18 cellular contexts compared by ENCODE assay signal in the genomic region with DNA sequence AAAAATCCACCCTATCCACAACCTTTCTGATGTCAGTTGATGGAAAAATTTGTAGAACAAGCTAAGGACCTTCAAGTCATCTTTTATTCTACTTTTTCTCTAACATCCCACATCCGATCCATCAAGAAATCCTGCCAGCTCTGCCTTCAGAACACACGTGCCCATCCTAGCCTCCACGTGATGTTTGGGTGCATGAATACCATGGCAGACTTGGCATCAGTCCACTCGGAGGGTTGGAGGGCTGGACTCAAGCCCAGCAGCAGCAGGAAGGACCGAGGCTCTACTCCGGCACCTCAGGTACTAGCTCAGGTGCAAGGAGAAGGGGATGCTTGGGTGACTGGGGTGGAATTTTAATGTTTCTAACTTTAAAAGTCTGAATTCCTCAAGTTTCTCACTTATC.
"Had no signal": no experiment of that assay in that cellular context is flagged by ENCODE, and none has a peak within 500 bp of the region (broad histone marks: within the 10 kb centered on the region; RNA-seq: fewer than 3 reads in every experiment).

No MANE protein-coding gene starts in this region.

- H3K36me3 ChIP-seq: gastrocnemius medialis, heart right ventricle, right atrium auricular region, stomach, thoracic aorta, transverse colon had no signal

- ATAC-seq: esophagus mucosa, gastrocnemius medialis, heart right ventricle, left lobe of liver, mucosa of descending colon, natural killer cell had no signal

- H3K27ac ChIP-seq: gastrocnemius medialis, heart right ventricle, right atrium auricular region, stomach, thoracic aorta, transverse colon had no signal

- DNase-seq: effector memory CD4-positive, alpha-beta T cell; gastrocnemius medialis; heart right ventricle; hypothalamus; islet precursor cell; mammary epithelial cell; mucosa of descending colon; natural killer cell; posterior cingulate gyrus; small intestine; stimulated activated CD4-positive, alpha-beta T cell treated with anti-CD3 and anti-CD28 coated beads, Interleukin-12 subunit alpha, Interleukin-12 subunit beta, amount 100 ng/mL, for 4 hours; stimulated activated naive CD4-positive, alpha-beta T cell; stomach; transverse colon had no signal

- H3K27me3 ChIP-seq: gastrocnemius medialis, heart right ventricle, right atrium auricular region, stomach, transverse colon had no signal

- H3K4me3 ChIP-seq: gastrocnemius medialis, heart right ventricle, mucosa of descending colon, right atrium auricular region, stomach, thoracic aorta, transverse colon had no signal

- H3K4me1 ChIP-seq: gastrocnemius medialis, heart right ventricle, right atrium auricular region, stomach, transverse colon had no signal

- H3K9me3 ChIP-seq: gastrocnemius medialis, mucosa of descending colon, right atrium auricular region, stomach, thoracic aorta, transverse colon had no signal
